Comparison of ENCODE assay signal across 22 cellular contexts in the genomic region with DNA sequence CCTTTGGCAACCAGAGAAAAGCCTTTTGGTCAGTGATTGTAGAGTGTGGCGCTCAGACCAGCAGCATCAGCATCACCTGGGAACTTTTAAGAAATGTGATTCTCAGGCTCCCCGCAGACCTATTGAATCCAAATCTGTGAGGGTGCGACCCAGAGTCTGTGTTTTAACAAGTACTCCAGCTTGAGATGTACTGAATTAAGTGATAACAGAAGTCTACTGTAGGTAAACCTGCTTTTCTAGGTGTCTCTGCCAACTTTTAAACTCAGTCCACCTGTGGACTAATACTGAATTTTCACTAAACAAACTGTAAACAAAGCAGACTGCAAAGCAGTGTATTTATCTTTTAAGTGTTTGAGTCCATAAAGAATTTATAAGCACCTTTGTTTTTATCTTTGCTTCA.
"Had no signal": no experiment of that assay in that cellular context is flagged by ENCODE, and none has a peak within 500 bp of the region (broad histone marks: within the 10 kb centered on the region; RNA-seq: fewer than 3 reads in every experiment).

No MANE protein-coding gene starts in this region.

- H3K27ac ChIP-seq: coronary artery, epithelial cell of prostate, heart right ventricle, tibial artery had no signal

- H3K4me3 ChIP-seq: coronary artery, heart right ventricle, lung, tibial artery had no signal

- H3K27me3 Mint-ChIP-seq: activated B cell treated with CpG ODN at 0.5 μM for 24 hours; activated naive CD8-positive, alpha-beta T cell treated with anti-CD3 and anti-CD28 coated beads, Interleukin-2, amount 10 ng/mL, durations not matched to agents 7 days and 5 days; naive B cell had no signal

- H3K27me3 ChIP-seq: heart right ventricle, tibial artery had no signal

- H3K4me3 Mint-ChIP-seq: activated B cell treated with CpG ODN at 0.5 μM for 24 hours; activated naive CD8-positive, alpha-beta T cell treated with anti-CD3 and anti-CD28 coated beads, Interleukin-2, amount 10 ng/mL, durations not matched to agents 7 days and 5 days; activated T-cell treated with anti-CD3 and anti-CD28 coated beads, Interleukin-2, amount 50 U/mL, for 4 hours; naive B cell had no signal

- H3K36me3 ChIP-seq: heart right ventricle, tibial artery had no signal

- H3K9me3 ChIP-seq: heart right ventricle, tibial artery had no signal

- ATAC-seq: activated T-cell treated with anti-CD3 and anti-CD28 coated beads, Interleukin-2, amount 50 U/mL, for 4 hours; heart right ventricle; left lobe of liver; stimulated activated naive CD8-positive, alpha-beta T cell treated with anti-CD3 and anti-CD28 coated beads, Interleukin-15, Interleukin-2, amounts not matched to agents 100 U/mL and 50 U/mL, for 24 hours had no signal

- DNase-seq: activated B cell treated with CpG ODN at 0.5 μM for 24 hours; activated CD4-positive, alpha-beta T cell treated with anti-CD3 and anti-CD28 coated beads for 4 hours; activated CD4-positive, alpha-beta T cell treated with anti-CD3 and anti-CD28 coated beads, Interleukin-2, amount 50 U/mL, for 48 hours; activated CD8-positive, alpha-beta memory T cell treated with anti-CD3 and anti-CD28 coated beads, Interleukin-2, amount 50 U/mL, for 48 hours; activated naive CD4-positive, alpha-beta T cell treated with Interleukin-2 at 50 U/mL for 16 hours; activated naive CD8-positive, alpha-beta T cell treated with anti-CD3 and anti-CD28 coated beads, Interleukin-2, amount 10 ng/mL, durations not matched to agents 7 days and 5 days; activated T-cell treated with anti-CD3 and anti-CD28 coated beads, Interleukin-2, amount 50 U/mL, for 4 hours; amniotic stem cell; cerebellar nuclear complex; foreskin fibroblast; heart right ventricle; naive B cell; occipital lobe; stimulated activated CD4-positive, alpha-beta T cell treated with anti-CD3 and anti-CD28 coated beads, Interleukin-4, amount 100 ng/mL, for 24 hours; stimulated activated naive CD8-positive, alpha-beta T cell treated with anti-CD3 and anti-CD28 coated beads, Interleukin-15, Interleukin-2, amounts not matched to agents 100 U/mL and 50 U/mL, for 24 hours; substantia nigra; T-helper 9 cell; tibial artery had no signal

- H3K27ac Mint-ChIP-seq: activated B cell treated with CpG ODN at 0.5 μM for 24 hours; activated naive CD8-positive, alpha-beta T cell treated with anti-CD3 and anti-CD28 coated beads, Interleukin-2, amount 10 ng/mL, durations not matched to agents 7 days and 5 days; naive B cell had no signal

- H3K9me3 Mint-ChIP-seq: activated B cell treated with CpG ODN at 0.5 μM for 24 hours; activated naive CD8-positive, alpha-beta T cell treated with anti-CD3 and anti-CD28 coated beads, Interleukin-2, amount 10 ng/mL, durations not matched to agents 7 days and 5 days; activated T-cell treated with anti-CD3 and anti-CD28 coated beads, Interleukin-2, amount 50 U/mL, for 4 hours; naive B cell had no signal
